ENCODE assay signal across 8 cellular contexts in genomic region chr2:136238552-136239346, GRCh38.
DNase-seq lines count a peak whose midpoint lies in the region; ATAC-seq and TF ChIP-seq lines count a peak whose summit lies in the region.

No MANE protein-coding gene starts in this region.

- no peak overlapping the region for H2AFZ ChIP-seq in mammary epithelial cell (ENCODE audit: low read depth, low read length)

- 78% methylated on average over 9 of the region's 9 CpGs for WGBS in mammary epithelial cell (ENCODE audit: low coverage, missing lambda C conversion rate)

- dilution Hi-C loops in mammary epithelial cell (cut with HindIII; ENCODE audit: low sequenced_read_pairs) = no loop called here

- CTCF ChIA-PET in mammary epithelial cell (lab: Charles Lee; ENCODE audit: low non-redundant PET) = no interaction called here

- H4K20me1 ChIP-seq in mammary epithelial cell (ENCODE audit: insufficient read depth, low read length) = no peaks in the 10 kb centered on the region

- H3K4me2 ChIP-seq in mammary epithelial cell (ENCODE audit: insufficient read depth, low read depth, low read length) = no peak overlapping the region

- H3K27ac ChIP-seq in mammary epithelial cell (ENCODE audit: insufficient read depth, low read depth, low read length) = no peak overlapping the region

- in situ Hi-C loops in mammary epithelial cell (cut with MboI; ENCODE audit: low sequenced_read_pairs in 2 of 2) = no loop called here

- H3K4me1 ChIP-seq in mammary epithelial cell (ENCODE audit: insufficient read depth, low read length) = peaks cover 20% of the 10 kb centered on the region

- no peaks in the 10 kb centered on the region for H3K79me2 ChIP-seq in mammary epithelial cell (ENCODE audit: insufficient read depth, low read length)

- ATAC-seq in GM19324 (IDR thresholded peaks at IDR 0.05; ENCODE audit: low FRiP score, unreplicated experiment) (peak; percentile 89), HG03280 (IDR thresholded peaks at IDR 0.05; ENCODE audit: unreplicated experiment) (peak; percentile 91)

- DNase-seq in AML-193 (lab: John Stamatoyannopoulos, UW) (peak; percentile 90 to 94), SKM-1 (lab: John Stamatoyannopoulos, UW; ENCODE audit: unreplicated experiment) (peak; percentile 87), mammary epithelial cell (peak; percentile 54), myocyte (ENCODE audit: low read depth) (peak; percentile 35), COLO668 (lab: John Stamatoyannopoulos, UW; ENCODE audit: unreplicated experiment) (no peak), DMS53 treated with DMSO at 0.1 percent for 48 hours (lab: John Stamatoyannopoulos, UW; ENCODE audit: unreplicated experiment) (no peak)

- no peak overlapping the region for H3K9ac ChIP-seq in mammary epithelial cell (ENCODE audit: insufficient read depth, low read length)

- TF ChIP-seq CTCF in mammary epithelial cell (conservative IDR thresholded peaks at IDR 0.05 in 1 of 2, IDR thresholded peaks at IDR 0.05 in 1 of 2; ENCODE audit: extremely low read depth in 1 of 2, insufficient read depth in 1 of 2, low read depth in 1 of 2, low read length in 2 of 2) = no peak

- H3K9me3 ChIP-seq in mammary epithelial cell (replicated peaks; ENCODE audit: insufficient read depth, low read length) = no peaks in the 10 kb centered on the region

- intact Hi-C loops in mammary epithelial cell (cut with micrococcal nuclease) = no loop called here

- H3K27me3 ChIP-seq in mammary epithelial cell (ENCODE audit: insufficient read depth, low read length) = no peaks in the 10 kb centered on the region

- H3K4me3 ChIP-seq in mammary epithelial cell (replicated peaks in 1 of 3; ENCODE audit: insufficient read depth in 1 of 3, low read depth in 2 of 3, low read length in 3 of 3) = no peak overlapping the region

- BruUV-seq in mammary epithelial cell (replicated peaks; lab: Mats Ljungman, UMichigan) = no TSS peak

- no peaks in the 10 kb centered on the region for H3K36me3 ChIP-seq in mammary epithelial cell (ENCODE audit: insufficient read depth, low read length)

Comparison
In these comparisons a context has a peak if more than half of its experiments do, and no peak if none do; other contexts are left out.
1. DNase-seq: peak in AML-193 (2 of 2), SKM-1 (single experiment), mammary epithelial cell (single experiment) and myocyte (single experiment); none in COLO668 (single experiment) and DMS53 treated with DMSO at 0.1 percent for 48 hours (single experiment).